22 cellular contexts compared by ENCODE assay signal in genomic region chr12:119681139-119681538, GRCh38. TPM values are rescaled to one million over a fixed set of nuclear protein-coding genes. Genes with fewer than 3 reads are reported as not detected.
DNase-seq lines count a peak whose midpoint lies in the region; ATAC-seq and TF ChIP-seq lines count a peak whose summit lies in the region.
"Had no signal": no experiment of that assay in that cellular context is flagged by ENCODE, and none has a peak within 500 bp of the region (broad histone marks: within the 10 kb centered on the region; RNA-seq: fewer than 3 reads in every experiment).

No MANE protein-coding gene starts in this region.

- H3K27ac ChIP-seq in 22Rv1 (peak overlapping the region; percentile 7; the same call in 1 of the 2 replicates), HUES48 (ENCODE audit: low read depth, low read length) (peak overlapping the region; percentile 14), dorsolateral prefrontal cortex (peak overlapping the region in 42 of 59 donors; percentile 2 to 94 (median 55)), muscle layer of duodenum (ENCODE audit: low read length) (peak overlapping the region; percentile 53)
- H3K27ac ChIP-seq: psoas muscle had no signal

- H3K4me3 ChIP-seq in HUES48 (ENCODE audit: low read depth, low read length), result no peak overlapping the region
- no peak overlapping the region for H3K4me3 ChIP-seq in dorsolateral prefrontal cortex
- H3K4me3 ChIP-seq in muscle layer of duodenum (ENCODE audit: low read depth in 1 of 2, low read length in 2 of 2), result no peak overlapping the region
- H3K4me3 ChIP-seq: HAP-1, psoas muscle had no signal

- TF ChIP-seq CTCF in 22Rv1 (IDR thresholded peaks at IDR 0.05) (no peak), dorsolateral prefrontal cortex (IDR thresholded peaks at IDR 0.05 in 54 of 56, conservative IDR thresholded peaks at IDR 0.05 in 2 of 56; ENCODE audit: low read depth in 1 of 56, partially characterized antibody in 56 of 56) (no peak)

- H3K36me3 ChIP-seq in HUES48 (ENCODE audit: control insufficient read depth, insufficient read depth, low read length), result peaks cover 69% of the 10 kb centered on the region
- peaks cover 57 to 59% of the 10 kb centered on the region in 2 donors for H3K36me3 ChIP-seq in muscle layer of duodenum (ENCODE audit: control insufficient read depth in 1 of 2, insufficient read depth in 2 of 2, low read length in 2 of 2)

- ATAC-seq in GM21526 (IDR thresholded peaks at IDR 0.05; ENCODE audit: low FRiP score, unreplicated experiment), result no peak
- ATAC-seq: psoas muscle, SK-N-SH treated with all-trans-retinoic acid at 6 μM for 48 hours had no signal

- no peak overlapping the region for H3K9ac ChIP-seq in HUES48 (ENCODE audit: low read depth, low read length)

- DNase-seq in dorsolateral prefrontal cortex, result no peak
- DNase-seq in UCSD-AML1 (lab: John Stamatoyannopoulos, UW; ENCODE audit: unreplicated experiment), result no peak
- no peak for DNase-seq in nucleus accumbens (lab: John Stamatoyannopoulos, UW)
- no peak for DNase-seq in germinal center (ENCODE audit: low spot score)
- DNase-seq: activated CD4-positive, alpha-beta T cell treated with anti-CD3 and anti-CD28 coated beads for 48 hours; activated CD8-positive, alpha-beta memory T cell treated with anti-CD3 and anti-CD28 coated beads, Interleukin-2, amount 50 U/mL, for 4 hours; activated gamma-delta T cell treated with Interleukin-2 at 50 U/mL for 16 hours; aorta; IMR-90; mesendoderm; MM.1S; NCI-H1694 treated with DMSO at 0.1 percent for 48 hours; NCI-H2227 treated with DMSO at 0.1 percent for 48 hours; psoas muscle; stimulated activated CD4-positive, alpha-beta T cell treated with anti-CD3 and anti-CD28 coated beads, Interleukin-4, amount 100 ng/mL, for 24 hours; T-helper 9 cell had no signal

- intact Hi-C loops in dorsolateral prefrontal cortex (cut with DNase I), result no loop called here

- H3K4me1 ChIP-seq in HUES48 (ENCODE audit: control insufficient read depth, insufficient read depth, low read length), result peaks cover 11% of the 10 kb centered on the region
- peaks cover 0 to 3% of the 10 kb centered on the region in 2 donors for H3K4me1 ChIP-seq in muscle layer of duodenum (ENCODE audit: control insufficient read depth in 1 of 2, insufficient read depth in 2 of 2, low read length in 2 of 2)

- H3K9me3 ChIP-seq in HUES48 (ENCODE audit: control insufficient read depth, insufficient read depth, low read length) (no peaks in the 10 kb centered on the region), muscle layer of duodenum (ENCODE audit: control insufficient read depth in 1 of 2, low read length in 2 of 2) (no peaks in the 10 kb centered on the region)
- H3K9me3 ChIP-seq: HAP-1, psoas muscle had no signal

- H3K27me3 ChIP-seq in HUES48 (ENCODE audit: control insufficient read depth, insufficient read depth, low read length), result no peaks in the 10 kb centered on the region
- no peaks in the 10 kb centered on the region for H3K27me3 ChIP-seq in dorsolateral prefrontal cortex
- no peaks in the 10 kb centered on the region for H3K27me3 ChIP-seq in muscle layer of duodenum (ENCODE audit: low read depth, low read length)

RNA-seq across cellular contexts. Expression of gene PRKAB1, which starts 13.2 kb away (rescaled TPM):
- total RNA-seq in dorsolateral prefrontal cortex, result 10 to 100 TPM; 17.0 to 44.5 (median 30.2) TPM
